1 cellular context compared by ENCODE assay signal in genomic region chr20:62938105-62938888, GRCh38.
TF ChIP-seq lines count a peak whose summit lies in the region.

GID8 (plus strand) TSS chr20:62938147; CDS start chr20:62941503, 3,356 bp downstream.

TF ChIP-seq in HepG2, 621 proteins besides CTCF, POLR2A, EP300 and RAD21 (continued from another document and continues in another):
- TF ChIP-seq ZBTB2 (CRISPR knock-in tag; IDR thresholded peaks at IDR 0.05; ENCODE audit: low read depth): peak; percentile 70; the same call in 1 of the 2 replicates
- TF ChIP-seq, protein P1, sequence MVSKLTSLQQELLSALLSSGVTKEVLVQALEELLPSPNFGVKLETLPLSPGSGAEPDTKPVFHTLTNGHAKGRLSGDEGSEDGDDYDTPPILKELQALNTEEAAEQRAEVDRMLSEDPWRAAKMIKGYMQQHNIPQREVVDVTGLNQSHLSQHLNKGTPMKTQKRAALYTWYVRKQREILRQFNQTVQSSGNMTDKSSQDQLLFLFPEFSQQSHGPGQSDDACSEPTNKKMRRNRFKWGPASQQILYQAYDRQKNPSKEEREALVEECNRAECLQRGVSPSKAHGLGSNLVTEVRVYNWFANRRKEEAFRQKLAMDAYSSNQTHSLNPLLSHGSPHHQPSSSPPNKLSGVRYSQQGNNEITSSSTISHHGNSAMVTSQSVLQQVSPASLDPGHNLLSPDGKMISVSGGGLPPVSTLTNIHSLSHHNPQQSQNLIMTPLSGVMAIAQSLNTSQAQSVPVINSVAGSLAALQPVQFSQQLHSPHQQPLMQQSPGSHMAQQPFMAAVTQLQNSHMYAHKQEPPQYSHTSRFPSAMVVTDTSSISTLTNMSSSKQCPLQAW (CRISPR knock-in tag; IDR thresholded peaks at IDR 0.05): peak; percentile 54; the same call in 1 of the 2 replicates
- peak; percentile 47; the same call in 1 of the 2 replicates for TF ChIP-seq SMAD1 (CRISPR knock-in tag; IDR thresholded peaks at IDR 0.05; ENCODE audit: borderline replicate concordance, low read depth)
- no peak for TF ChIP-seq ESRRA (CRISPR knock-in tag; IDR thresholded peaks at IDR 0.05; ENCODE audit: low read depth)
- 0 out of 2 replicates have a peak, but pooled peaks have one; percentile 29 for TF ChIP-seq HIVEP1 (CRISPR knock-in tag; IDR thresholded peaks at IDR 0.05)
- TF ChIP-seq ZNF782 (CRISPR knock-in tag; IDR thresholded peaks at IDR 0.05; ENCODE audit: borderline replicate concordance): 0 out of 2 replicates have a peak, but pooled peaks have one; percentile 6
- 0 out of 2 replicates have a peak, but pooled peaks have one; percentile 12 for TF ChIP-seq SMAD9 (CRISPR knock-in tag; IDR thresholded peaks at IDR 0.05)
- TF ChIP-seq ZNF891 (CRISPR knock-in tag; IDR thresholded peaks at IDR 0.05): peak; percentile 91
- TF ChIP-seq NR2F6 (IDR thresholded peaks at IDR 0.05): no peak
- TF ChIP-seq NR2F6 (CRISPR knock-in tag; IDR thresholded peaks at IDR 0.05): peak; percentile 11; the same call in 1 of the 2 replicates
- TF ChIP-seq, protein P2, sequence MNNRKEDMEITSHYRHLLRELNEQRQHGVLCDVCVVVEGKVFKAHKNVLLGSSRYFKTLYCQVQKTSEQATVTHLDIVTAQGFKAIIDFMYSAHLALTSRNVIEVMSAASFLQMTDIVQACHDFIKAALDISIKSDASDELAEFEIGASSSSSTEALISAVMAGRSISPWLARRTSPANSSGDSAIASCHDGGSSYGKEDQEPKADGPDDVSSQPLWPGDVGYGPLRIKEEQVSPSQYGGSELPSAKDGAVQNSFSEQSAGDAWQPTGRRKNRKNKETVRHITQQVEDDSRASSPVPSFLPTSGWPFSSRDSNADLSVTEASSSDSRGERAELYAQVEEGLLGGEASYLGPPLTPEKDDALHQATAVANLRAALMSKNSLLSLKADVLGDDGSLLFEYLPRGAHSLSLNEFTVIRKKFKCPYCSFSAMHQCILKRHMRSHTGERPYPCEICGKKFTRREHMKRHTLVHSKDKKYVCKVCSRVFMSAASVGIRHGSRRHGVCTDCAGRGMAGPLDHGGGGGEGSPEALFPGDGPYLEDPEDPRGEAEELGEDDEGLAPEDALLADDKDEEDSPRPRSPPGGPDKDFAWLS (CRISPR knock-in tag; IDR thresholded peaks at IDR 0.05; ENCODE audit: borderline replicate concordance): 0 out of 2 replicates have a peak, but pooled peaks have one; percentile 16
- TF ChIP-seq ZNF780A (CRISPR knock-in tag; IDR thresholded peaks at IDR 0.05): no peak
- TF ChIP-seq, protein P3, sequence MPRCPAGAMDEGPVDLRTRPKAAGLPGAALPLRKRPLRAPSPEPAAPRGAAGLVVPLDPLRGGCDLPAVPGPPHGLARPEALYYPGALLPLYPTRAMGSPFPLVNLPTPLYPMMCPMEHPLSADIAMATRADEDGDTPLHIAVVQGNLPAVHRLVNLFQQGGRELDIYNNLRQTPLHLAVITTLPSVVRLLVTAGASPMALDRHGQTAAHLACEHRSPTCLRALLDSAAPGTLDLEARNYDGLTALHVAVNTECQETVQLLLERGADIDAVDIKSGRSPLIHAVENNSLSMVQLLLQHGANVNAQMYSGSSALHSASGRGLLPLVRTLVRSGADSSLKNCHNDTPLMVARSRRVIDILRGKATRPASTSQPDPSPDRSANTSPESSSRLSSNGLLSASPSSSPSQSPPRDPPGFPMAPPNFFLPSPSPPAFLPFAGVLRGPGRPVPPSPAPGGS (CRISPR knock-in tag; IDR thresholded peaks at IDR 0.05): peak; percentile 19; the same call in 1 of the 2 replicates
- TF ChIP-seq ZXDC (CRISPR knock-in tag; IDR thresholded peaks at IDR 0.05): 0 out of 2 replicates have a peak, but pooled peaks have one; percentile 21
- TF ChIP-seq MXD4 (CRISPR knock-in tag; IDR thresholded peaks at IDR 0.05): 0 out of 2 replicates have a peak, but pooled peaks have one; percentile 34
- TF ChIP-seq NONO (IDR thresholded peaks at IDR 0.05): no peak
- no peak for TF ChIP-seq NONO (CRISPR knock-in tag; conservative IDR thresholded peaks at IDR 0.05)
- 0 out of 2 replicates have a peak, but pooled peaks have one; percentile 26 for TF ChIP-seq KDM5B (CRISPR knock-in tag; IDR thresholded peaks at IDR 0.05; ENCODE audit: borderline replicate concordance)
- TF ChIP-seq ZNF280B (CRISPR knock-in tag; IDR thresholded peaks at IDR 0.05; ENCODE audit: borderline replicate concordance): peak; percentile 80
- peak; percentile 89; the same call in 1 of the 2 replicates for TF ChIP-seq ZNF572 (CRISPR knock-in tag; IDR thresholded peaks at IDR 0.05)
- peak; percentile 46; the same call in 1 of the 2 replicates for TF ChIP-seq SAP130 (CRISPR knock-in tag; IDR thresholded peaks at IDR 0.05; ENCODE audit: low read depth)
- no peak for TF ChIP-seq SP1 (IDR thresholded peaks at IDR 0.05)
- peak; percentile 2; the same call in 1 of the 2 replicates for TF ChIP-seq SP1 (CRISPR knock-in tag; IDR thresholded peaks at IDR 0.05)
- TF ChIP-seq SPEN (CRISPR knock-in tag; IDR thresholded peaks at IDR 0.05; ENCODE audit: low read depth): peak; percentile 21
- TF ChIP-seq ZFAT (CRISPR knock-in tag; conservative IDR thresholded peaks at IDR 0.05): 0 out of 2 replicates have a peak, but pooled peaks have one; percentile 36
- no peak for TF ChIP-seq HBP1 (CRISPR knock-in tag; IDR thresholded peaks at IDR 0.05; ENCODE audit: low read depth)
- TF ChIP-seq ZSCAN31 (CRISPR knock-in tag; IDR thresholded peaks at IDR 0.05; ENCODE audit: low read depth): 0 out of 2 replicates have a peak, but pooled peaks have one; percentile 67
- TF ChIP-seq, protein P4, sequence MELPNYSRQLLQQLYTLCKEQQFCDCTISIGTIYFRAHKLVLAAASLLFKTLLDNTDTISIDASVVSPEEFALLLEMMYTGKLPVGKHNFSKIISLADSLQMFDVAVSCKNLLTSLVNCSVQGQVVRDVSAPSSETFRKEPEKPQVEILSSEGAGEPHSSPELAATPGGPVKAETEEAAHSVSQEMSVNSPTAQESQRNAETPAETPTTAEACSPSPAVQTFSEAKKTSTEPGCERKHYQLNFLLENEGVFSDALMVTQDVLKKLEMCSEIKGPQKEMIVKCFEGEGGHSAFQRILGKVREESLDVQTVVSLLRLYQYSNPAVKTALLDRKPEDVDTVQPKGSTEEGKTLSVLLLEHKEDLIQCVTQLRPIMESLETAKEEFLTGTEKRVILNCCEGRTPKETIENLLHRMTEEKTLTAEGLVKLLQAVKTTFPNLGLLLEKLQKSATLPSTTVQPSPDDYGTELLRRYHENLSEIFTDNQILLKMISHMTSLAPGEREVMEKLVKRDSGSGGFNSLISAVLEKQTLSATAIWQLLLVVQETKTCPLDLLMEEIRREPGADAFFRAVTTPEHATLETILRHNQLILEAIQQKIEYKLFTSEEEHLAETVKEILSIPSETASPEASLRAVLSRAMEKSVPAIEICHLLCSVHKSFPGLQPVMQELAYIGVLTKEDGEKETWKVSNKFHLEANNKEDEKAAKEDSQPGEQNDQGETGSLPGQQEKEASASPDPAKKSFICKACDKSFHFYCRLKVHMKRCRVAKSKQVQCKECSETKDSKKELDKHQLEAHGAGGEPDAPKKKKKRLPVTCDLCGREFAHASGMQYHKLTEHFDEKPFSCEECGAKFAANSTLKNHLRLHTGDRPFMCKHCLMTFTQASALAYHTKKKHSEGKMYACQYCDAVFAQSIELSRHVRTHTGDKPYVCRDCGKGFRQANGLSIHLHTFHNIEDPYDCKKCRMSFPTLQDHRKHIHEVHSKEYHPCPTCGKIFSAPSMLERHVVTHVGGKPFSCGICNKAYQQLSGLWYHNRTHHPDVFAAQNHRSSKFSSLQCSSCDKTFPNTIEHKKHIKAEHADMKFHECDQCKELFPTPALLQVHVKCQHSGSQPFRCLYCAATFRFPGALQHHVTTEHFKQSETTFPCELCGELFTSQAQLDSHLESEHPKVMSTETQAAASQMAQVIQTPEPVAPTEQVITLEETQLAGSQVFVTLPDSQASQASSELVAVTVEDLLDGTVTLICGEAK (IDR thresholded peaks at IDR 0.05): no peak
- TF ChIP-seq, protein P4 (CRISPR knock-in tag; IDR thresholded peaks at IDR 0.05): peak; percentile 79; the same call in 1 of the 2 replicates
- TF ChIP-seq HDAC1 (CRISPR knock-in tag; IDR thresholded peaks at IDR 0.05): 0 out of 2 replicates have a peak, but pooled peaks have one; percentile 16
- no peak; the same call in 1 of the 2 replicates for TF ChIP-seq ZNF556 (CRISPR knock-in tag; IDR thresholded peaks at IDR 0.05; ENCODE audit: borderline replicate concordance)
- TF ChIP-seq ETV6 (CRISPR knock-in tag; conservative IDR thresholded peaks at IDR 0.05): peak; percentile 24; the same call in 1 of the 2 replicates
- no peak for TF ChIP-seq SP5 (CRISPR knock-in tag; IDR thresholded peaks at IDR 0.05; ENCODE audit: borderline replicate concordance, low read depth)
- TF ChIP-seq MAF1 (CRISPR knock-in tag; IDR thresholded peaks at IDR 0.05; ENCODE audit: borderline replicate concordance): peak; percentile 82; the same call in 1 of the 2 replicates
- TF ChIP-seq ZNF441 (CRISPR knock-in tag; IDR thresholded peaks at IDR 0.05; ENCODE audit: borderline replicate concordance): peak; percentile 11; the same call in 1 of the 2 replicates
- peak; percentile 43; the same call in 1 of the 2 replicates for TF ChIP-seq ZNF431 (CRISPR knock-in tag; IDR thresholded peaks at IDR 0.05; ENCODE audit: borderline replicate concordance, low read depth)
- TF ChIP-seq ZNF788 (CRISPR knock-in tag; IDR thresholded peaks at IDR 0.05; ENCODE audit: borderline replicate concordance): peak; percentile 88; the same call in 1 of the 2 replicates
- TF ChIP-seq DNMT1 (CRISPR knock-in tag; IDR thresholded peaks at IDR 0.05): peak; percentile 36; the same call in 1 of the 2 replicates
